In genomic region chr1:23215751-23216449, GRCh38 we compare ENCODE assay signal across 17 cellular contexts. TPM values are rescaled to one million over a fixed set of nuclear protein-coding genes. Genes with fewer than 3 reads are reported as not detected.
A peak's percentile ranks its signal among the peaks of the same experiment; 100 is the strongest.
DNase-seq lines count a peak whose midpoint lies in the region; ATAC-seq, FAIRE-seq and TF ChIP-seq lines count a peak whose summit lies in the region.
"Had no signal": no experiment of that assay in that cellular context is flagged by ENCODE, and none has a peak within 500 bp of the region (broad histone marks: within the 10 kb centered on the region; RNA-seq: fewer than 3 reads in every experiment).

No MANE protein-coding gene starts in this region.

- intact Hi-C loops in CD4-positive, alpha-beta T cell (cut with DNase I, micrococcal nuclease), result loop anchor here (2.0 to 5.0 kb wide), 2 partner anchors 186 to 189 kb away; no protein-coding TSS in a partner anchor
- intact Hi-C loops in activated T-helper 1 cell treated with anti-CD3 and anti-CD28 coated beads, Interleukin-12 subunit alpha, Interleukin-12 subunit beta, Interleukin-2, Interleukin-4 antibody, amounts not matched to agents 30 ng/mL and 10 ng/mL and 1 ng/mL, durations not matched to agents 14 hours and 24 hours and 36 hours (cut with micrococcal nuclease), result loop anchor here (10.0 kb wide), 1 partner anchor 179 kb away; no protein-coding TSS in a partner anchor
- intact Hi-C loops in pancreas (cut with DNase I), result no loop called here
- intact Hi-C loops in ovary (cut with DNase I), result no loop called here

- H3K36me3 Mint-ChIP-seq in CD4-positive, alpha-beta T cell (ENCODE audit: low read depth), result no peaks in the 10 kb centered on the region
- no peaks in the 10 kb centered on the region for H3K36me3 Mint-ChIP-seq in activated T-helper 1 cell treated with anti-CD3 and anti-CD28 coated beads, Interleukin-12 subunit alpha, Interleukin-12 subunit beta, Interleukin-2, Interleukin-4 antibody, amounts not matched to agents 30 ng/mL and 10 ng/mL and 1 ng/mL, durations not matched to agents 14 hours and 24 hours and 36 hours (ENCODE audit: low read depth)
- H3K36me3 Mint-ChIP-seq in mesothelial cell of epicardium, result no peaks in the 10 kb centered on the region
- H3K36me3 Mint-ChIP-seq: activated CD8-positive, alpha-beta memory T cell treated with anti-CD3 and anti-CD28 coated beads, Interleukin-2, amount 10 ng/mL, durations not matched to agents 7 days and 5 days had no signal

- no peak for DNase-seq in CD4-positive, alpha-beta T cell
- DNase-seq in H7, result no peak
- DNase-seq in activated T-helper 1 cell treated with anti-CD3 and anti-CD28 coated beads, Interleukin-12 subunit alpha, Interleukin-12 subunit beta, Interleukin-2, Interleukin-4 antibody, amounts not matched to agents 30 ng/mL and 10 ng/mL and 1 ng/mL, durations not matched to agents 14 hours and 24 hours and 36 hours (ENCODE audit: low spot score), result no peak
- DNase-seq in mesothelial cell of epicardium (ENCODE audit: low spot score in 2 of 2, unreplicated experiment in 2 of 2), result no peak
- DNase-seq in COLO668 (lab: John Stamatoyannopoulos, UW; ENCODE audit: unreplicated experiment), result no peak
- no peak for DNase-seq in pancreas
- no peak for DNase-seq in NCI-H2171 treated with DMSO at 0.1 percent for 48 hours (lab: John Stamatoyannopoulos, UW)
- DNase-seq in ovary, result no peak
- DNase-seq: mammary epithelial cell, MM.1S had no signal

- ATAC-seq in CD4-positive, alpha-beta T cell (ENCODE audit: poor library complexity), result no peak
- no peak for ATAC-seq in pancreas

- peaks cover 67% of the 10 kb centered on the region for H3K27me3 ChIP-seq in CD4-positive, alpha-beta T cell (ENCODE audit: control insufficient read depth, insufficient read depth, low read length)
- H3K27me3 ChIP-seq in H7 (ENCODE audit: control insufficient read depth, insufficient read depth, low read length), result peaks cover 22% of the 10 kb centered on the region
- H3K27me3 ChIP-seq in pancreas, result peaks cover 0 to 8% (median 0%) of the 10 kb centered on the region in 4 donors
- peaks cover 9% of the 10 kb centered on the region for H3K27me3 ChIP-seq in ovary

- TF ChIP-seq EP300 in ovary (IDR thresholded peaks at IDR 0.05), result no peak

- peaks cover 0 to 4% (median 0%) of the 10 kb centered on the region in 3 donors for H3K4me1 ChIP-seq in pancreas
- H3K4me1 ChIP-seq in ovary (ENCODE audit: insufficient read depth), result no peaks in the 10 kb centered on the region
- H3K4me1 ChIP-seq: BE2C, psoas muscle had no signal

- peak overlapping the region; percentile 32 for H3K4me3 Mint-ChIP-seq in CD4-positive, alpha-beta T cell
- H3K4me3 Mint-ChIP-seq in activated T-helper 1 cell treated with anti-CD3 and anti-CD28 coated beads, Interleukin-12 subunit alpha, Interleukin-12 subunit beta, Interleukin-2, Interleukin-4 antibody, amounts not matched to agents 30 ng/mL and 10 ng/mL and 1 ng/mL, durations not matched to agents 14 hours and 24 hours and 36 hours, result peak overlapping the region; percentile 19
- peak overlapping the region; percentile 56 for H3K4me3 Mint-ChIP-seq in mesothelial cell of epicardium
- H3K4me3 Mint-ChIP-seq: activated CD8-positive, alpha-beta memory T cell treated with anti-CD3 and anti-CD28 coated beads, Interleukin-2, amount 10 ng/mL, durations not matched to agents 7 days and 5 days had no signal

- no peak overlapping the region for H3K27ac ChIP-seq in CD4-positive, alpha-beta T cell (ENCODE audit: low read depth, low read length)
- H3K27ac ChIP-seq in pancreas (no peak overlapping the region), ovary (no peak overlapping the region)
- H3K27ac ChIP-seq: cardiac muscle cell, psoas muscle, SJSA1, suprapubic skin had no signal

- H3K36me3 ChIP-seq in H7 (replicated peaks; ENCODE audit: control insufficient read depth, insufficient read depth, low read length) (no peaks in the 10 kb centered on the region), pancreas (no peaks in the 10 kb centered on the region), ovary (no peaks in the 10 kb centered on the region)
- H3K36me3 ChIP-seq: BE2C, cardiac muscle cell, SJSA1, suprapubic skin had no signal

- H3K9me3 ChIP-seq in CD4-positive, alpha-beta T cell (ENCODE audit: control insufficient read depth, low read length), result no peaks in the 10 kb centered on the region
- H3K9me3 ChIP-seq in pancreas, result no peaks in the 10 kb centered on the region
- no peaks in the 10 kb centered on the region for H3K9me3 ChIP-seq in ovary
- H3K9me3 ChIP-seq: BE2C, psoas muscle, SJSA1, suprapubic skin had no signal

- CTCF ChIA-PET in CD4-positive, alpha-beta T cell (lab: Charles Lee), result interaction anchor here (0.6 kb wide), 1 partner anchor 285 kb away, joined by 3 read pairs; no protein-coding TSS in a partner anchor

- POLR2A ChIA-PET in CD4-positive, alpha-beta T cell (lab: Charles Lee), result no interaction called here

- FAIRE-seq in pancreas (lab: Jason Lieb, UNC), result no peak

- H3K4me3 ChIP-seq in H7 (ENCODE audit: insufficient read depth, low read depth, low read length) (peak overlapping the region; percentile 82; the same call in 1 of the 2 replicates), pancreas (no peak overlapping the region), ovary (no peak overlapping the region)

- no peak for TF ChIP-seq POLR2A in ovary (IDR thresholded peaks at IDR 0.05)

- no peaks in the 10 kb centered on the region for H3K9me3 Mint-ChIP-seq in CD4-positive, alpha-beta T cell
- H3K9me3 Mint-ChIP-seq in activated T-helper 1 cell treated with anti-CD3 and anti-CD28 coated beads, Interleukin-12 subunit alpha, Interleukin-12 subunit beta, Interleukin-2, Interleukin-4 antibody, amounts not matched to agents 30 ng/mL and 10 ng/mL and 1 ng/mL, durations not matched to agents 14 hours and 24 hours and 36 hours, result no peaks in the 10 kb centered on the region
- no peaks in the 10 kb centered on the region for H3K9me3 Mint-ChIP-seq in mesothelial cell of epicardium
- H3K9me3 Mint-ChIP-seq: activated naive CD4-positive, alpha-beta T cell treated with anti-CD3 and anti-CD28 coated beads, Interleukin-2, amount 50 U/mL, for 72 hours had no signal

- 57 to 69% methylated on average over 3 of the region's 3 CpGs for WGBS in pancreas, 2 donors
- WGBS in ovary, 3 donors, result 60 to 76% (median 70%) methylated on average over 3 of the region's 3 CpGs

- peaks cover 6% of the 10 kb centered on the region for H3K4me1 Mint-ChIP-seq in CD4-positive, alpha-beta T cell (ENCODE audit: low read depth)
- no peaks in the 10 kb centered on the region for H3K4me1 Mint-ChIP-seq in activated T-helper 1 cell treated with anti-CD3 and anti-CD28 coated beads, Interleukin-12 subunit alpha, Interleukin-12 subunit beta, Interleukin-2, Interleukin-4 antibody, amounts not matched to agents 30 ng/mL and 10 ng/mL and 1 ng/mL, durations not matched to agents 14 hours and 24 hours and 36 hours (ENCODE audit: low read depth)
- H3K4me1 Mint-ChIP-seq in mesothelial cell of epicardium, result peaks cover 4% of the 10 kb centered on the region

- TF ChIP-seq CTCF in CD4-positive, alpha-beta T cell (IDR thresholded peaks at IDR 0.05), result no peak
- TF ChIP-seq CTCF in mesothelial cell of epicardium (IDR thresholded peaks at IDR 0.05; ENCODE audit: unreplicated experiment), result no peak
- TF ChIP-seq CTCF in pancreas (IDR thresholded peaks at IDR 0.05), result no peak
- TF ChIP-seq CTCF in ovary (IDR thresholded peaks at IDR 0.05), result no peak

- peaks cover 85% of the 10 kb centered on the region for H3K27me3 Mint-ChIP-seq in CD4-positive, alpha-beta T cell
- H3K27me3 Mint-ChIP-seq in activated T-helper 1 cell treated with anti-CD3 and anti-CD28 coated beads, Interleukin-12 subunit alpha, Interleukin-12 subunit beta, Interleukin-2, Interleukin-4 antibody, amounts not matched to agents 30 ng/mL and 10 ng/mL and 1 ng/mL, durations not matched to agents 14 hours and 24 hours and 36 hours (ENCODE audit: insufficient read depth), result peaks cover 65% of the 10 kb centered on the region
- peaks cover 70% of the 10 kb centered on the region for H3K27me3 Mint-ChIP-seq in mesothelial cell of epicardium (ENCODE audit: low read depth)

- no peak overlapping the region for H3K27ac Mint-ChIP-seq in CD4-positive, alpha-beta T cell
- H3K27ac Mint-ChIP-seq in activated T-helper 1 cell treated with anti-CD3 and anti-CD28 coated beads, Interleukin-12 subunit alpha, Interleukin-12 subunit beta, Interleukin-2, Interleukin-4 antibody, amounts not matched to agents 30 ng/mL and 10 ng/mL and 1 ng/mL, durations not matched to agents 14 hours and 24 hours and 36 hours, result no peak overlapping the region
- H3K27ac Mint-ChIP-seq in mesothelial cell of epicardium, result no peak overlapping the region
- H3K27ac Mint-ChIP-seq: activated CD8-positive, alpha-beta memory T cell treated with anti-CD3 and anti-CD28 coated beads, Interleukin-2, amount 10 ng/mL, durations not matched to agents 7 days and 5 days; activated naive CD4-positive, alpha-beta T cell treated with anti-CD3 and anti-CD28 coated beads, Interleukin-2, amount 50 U/mL, for 72 hours had no signal

RNA-seq across cellular contexts. Expression of gene HTR1D, which starts 1.4 kb away (rescaled TPM):
- not detected for total RNA-seq in CD4-positive, alpha-beta T cell
- 3.9 and 4.1 TPM in 2 replicates for total RNA-seq in H7 (2014; rRNA removed; shearing (Covaris generic))
- total RNA-seq in activated T-helper 1 cell treated with anti-CD3 and anti-CD28 coated beads, Interleukin-12 subunit alpha, Interleukin-12 subunit beta, Interleukin-2, Interleukin-4 antibody, amounts not matched to agents 30 ng/mL and 10 ng/mL and 1 ng/mL, durations not matched to agents 14 hours and 24 hours and 36 hours, result not detected in 2 replicates
- total RNA-seq in mesothelial cell of epicardium, result 0.09 to 0.18 TPM in 2 of 3 replicates, not detected in the other
- under 1 TPM in 4 of 6 donors, not detected in 2; 0.06 to 0.23 (median 0.20) TPM for total RNA-seq in pancreas
- polyA plus RNA-seq in pancreas, result under 1 TPM; 0.14 to 0.15 TPM
- under 1 TPM in 3 of 7 donors, not detected in 4; 0.08 to 0.80 (median 0.12) TPM for total RNA-seq in ovary
- under 1 TPM in 1 of 2 donors, not detected in 1; 0.05 TPM for polyA plus RNA-seq in ovary
- total RNA-seq: activated CD8-positive, alpha-beta memory T cell treated with anti-CD3 and anti-CD28 coated beads, Interleukin-2, amount 10 ng/mL, durations not matched to agents 7 days and 5 days; activated naive CD4-positive, alpha-beta T cell treated with anti-CD3 and anti-CD28 coated beads, Interleukin-2, amount 50 U/mL, for 72 hours; psoas muscle; suprapubic skin had no signal
- polyA plus RNA-seq: cardiac muscle cell had no signal

RNA-seq across cellular contexts. Expression of gene LUZP1, which starts 47.2 kb away (rescaled TPM):
- total RNA-seq in CD4-positive, alpha-beta T cell, result 10 to 100 TPM; 20.1 to 23.7 TPM
- total RNA-seq in H7 (2014; rRNA removed; shearing (Covaris generic)), result 29.9 and 30.9 TPM in 2 replicates
- total RNA-seq in activated T-helper 1 cell treated with anti-CD3 and anti-CD28 coated beads, Interleukin-12 subunit alpha, Interleukin-12 subunit beta, Interleukin-2, Interleukin-4 antibody, amounts not matched to agents 30 ng/mL and 10 ng/mL and 1 ng/mL, durations not matched to agents 14 hours and 24 hours and 36 hours, result 23.3 and 27.7 TPM in 2 replicates
- total RNA-seq in mesothelial cell of epicardium (67.6 to 71.9 TPM (median 69.4 TPM) in 3 replicates), pancreas (10 to 100 TPM in 2 of 6 donors, 1 to 10 TPM in 4; 5.2 to 15.2 (median 7.0) TPM), ovary (10 to 100 TPM in 6 of 7 donors, 1 to 10 TPM in 1; 9.4 to 30.7 (median 23.2) TPM)
- polyA plus RNA-seq in pancreas (1 to 10 TPM; 1.7 to 2.7 TPM), ovary (10 to 100 TPM in 1 of 2 donors, 1 to 10 TPM in 1; 6.8 to 28.5 TPM)

Comparison
In these comparisons a context has a peak if more than half of its experiments do, and no peak if none do; other contexts are left out.
1. intact Hi-C loops: an anchor here in CD4-positive, alpha-beta T cell (2.0 to 5.0 kb wide) and activated T-helper 1 cell treated with anti-CD3 and anti-CD28 coated beads, Interleukin-12 subunit alpha, Interleukin-12 subunit beta, Interleukin-2, Interleukin-4 antibody, amounts not matched to agents 30 ng/mL and 10 ng/mL and 1 ng/mL, durations not matched to agents 14 hours and 24 hours and 36 hours (10.0 kb wide); none called in pancreas and ovary.